Comparison of ENCODE assay signal across 31 cellular contexts in the genomic region with DNA sequence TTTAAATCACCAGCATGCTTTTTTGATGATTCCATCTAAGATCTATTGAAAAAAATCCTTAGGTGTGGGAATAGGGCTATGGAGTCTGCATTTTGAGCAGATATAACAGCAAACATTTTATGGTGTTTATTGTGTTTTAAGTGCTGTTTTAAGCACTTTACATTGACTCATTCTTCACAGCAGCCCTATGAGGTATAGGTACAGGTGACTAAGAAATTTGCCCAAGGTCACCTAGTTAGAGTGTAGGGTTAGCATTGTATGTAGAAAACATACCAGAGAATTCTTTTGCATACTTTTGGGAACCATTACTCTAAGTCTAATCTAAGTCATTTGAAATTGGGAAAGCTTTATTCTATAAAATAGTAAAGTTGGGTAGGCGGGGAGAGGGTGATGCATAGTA.
"Had no signal": no experiment of that assay in that cellular context is flagged by ENCODE, and none has a peak within 500 bp of the region (broad histone marks: within the 10 kb centered on the region; RNA-seq: fewer than 3 reads in every experiment).

No MANE protein-coding gene starts in this region.

- H3K4me3 Mint-ChIP-seq: activated CD4-positive, alpha-beta memory T cell treated with anti-CD3 and anti-CD28 coated beads for 36 hours; activated CD4-positive, alpha-beta T cell treated with anti-CD3 and anti-CD28 coated beads, Interleukin-2, amount 10 ng/mL, durations not matched to agents 7 days and 5 days; activated naive CD4-positive, alpha-beta T cell treated with anti-CD3 and anti-CD28 coated beads, Interleukin-2, amount 50 U/mL, for 24 hours; activated naive CD8-positive, alpha-beta T cell treated with anti-CD3 and anti-CD28 coated beads, Interleukin-2, amount 50 U/mL, for 24 hours; activated T-cell treated with anti-CD3 and anti-CD28 coated beads, Interleukin-2, amount 50 U/mL, for 72 hours; brain; T-helper 1 cell treated with Interleukin-12 subunit alpha and Interleukin-12 subunit beta and Interleukin-4 antibody, amounts not matched to agents 30 μg/mL and 1 μg/mL, for 36 hours; T-helper 2 cell treated with Interferon-gamma antibody and Interleukin-4, amounts not matched to agents 5 μg/mL and 100 μg/mL, for 36 hours had no signal

- H3K9me2 ChIP-seq: SK-N-SH had no signal

- H3K9ac ChIP-seq: SK-N-SH had no signal

- H3K4me3 ChIP-seq: MG63, Peyer's patch, SJSA1 had no signal

- H3K27me3 ChIP-seq: MG63, Peyer's patch, SJSA1 had no signal

- H3K4me1 ChIP-seq: Peyer's patch had no signal

- H3K27ac ChIP-seq: Peyer's patch, SJSA1 had no signal

- H3K4me2 ChIP-seq: SK-N-SH had no signal

- ATAC-seq: activated naive CD8-positive, alpha-beta T cell treated with anti-CD3 and anti-CD28 coated beads, Interleukin-2, amount 50 U/mL, for 24 hours had no signal

- H3K27me3 Mint-ChIP-seq: activated CD4-positive, alpha-beta memory T cell treated with anti-CD3 and anti-CD28 coated beads for 36 hours; activated CD4-positive, alpha-beta T cell treated with anti-CD3 and anti-CD28 coated beads, Interleukin-2, amount 10 ng/mL, durations not matched to agents 7 days and 5 days; activated naive CD4-positive, alpha-beta T cell treated with anti-CD3 and anti-CD28 coated beads, Interleukin-2, amount 50 U/mL, for 24 hours; activated naive CD8-positive, alpha-beta T cell treated with anti-CD3 and anti-CD28 coated beads, Interleukin-2, amount 50 U/mL, for 24 hours; brain had no signal

- H3K9me3 Mint-ChIP-seq: activated naive CD4-positive, alpha-beta T cell treated with anti-CD3 and anti-CD28 coated beads, Interleukin-2, amount 50 U/mL, for 24 hours had no signal

- H3K9me3 ChIP-seq: MG63, Peyer's patch, SJSA1, SK-N-SH had no signal

- H3K36me3 ChIP-seq: Peyer's patch had no signal

- H3K27ac Mint-ChIP-seq: activated CD4-positive, alpha-beta memory T cell treated with anti-CD3 and anti-CD28 coated beads for 36 hours; activated CD4-positive, alpha-beta T cell treated with anti-CD3 and anti-CD28 coated beads, Interleukin-2, amount 10 ng/mL, durations not matched to agents 7 days and 5 days; activated naive CD4-positive, alpha-beta T cell treated with anti-CD3 and anti-CD28 coated beads, Interleukin-2, amount 50 U/mL, for 24 hours; activated naive CD8-positive, alpha-beta T cell treated with anti-CD3 and anti-CD28 coated beads, Interleukin-2, amount 50 U/mL, for 24 hours; activated T-cell treated with anti-CD3 and anti-CD28 coated beads, Interleukin-2, amount 50 U/mL, for 72 hours; activated T-helper 2 cell treated with anti-CD3 and anti-CD28 coated beads, Interferon-gamma antibody, Interleukin-2, Interleukin-4, amounts not matched to agents 10 μg/mL and 5 μg/mL and 100 μg/mL, durations not matched to agents 14 hours and 24 hours and 36 hours; brain; T-helper 1 cell treated with Interleukin-12 subunit alpha and Interleukin-12 subunit beta and Interleukin-4 antibody, amounts not matched to agents 30 μg/mL and 1 μg/mL, for 36 hours; T-helper 2 cell treated with Interferon-gamma antibody and Interleukin-4, amounts not matched to agents 5 μg/mL and 100 μg/mL, for 36 hours had no signal

- DNase-seq: activated CD4-positive, alpha-beta memory T cell treated with anti-CD3 and anti-CD28 coated beads for 36 hours; activated CD4-positive, alpha-beta T cell treated with anti-CD3 and anti-CD28 coated beads, Interleukin-2, amount 10 ng/mL, durations not matched to agents 7 days and 5 days; activated CD8-positive, alpha-beta memory T cell treated with anti-CD3 and anti-CD28 coated beads, Interleukin-2, amount 50 U/mL, for 4 hours; activated gamma-delta T cell; activated naive CD4-positive, alpha-beta T cell treated with Interleukin-2 at 50 U/mL for 16 hours; activated naive CD8-positive, alpha-beta T cell treated with anti-CD3 and anti-CD28 coated beads, Interleukin-2, amount 50 U/mL, for 24 hours; activated T-cell treated with anti-CD3 and anti-CD28 coated beads for 4 hours; activated T-cell treated with anti-CD3 and anti-CD28 coated beads, Interleukin-2, amount 50 U/mL, for 72 hours; anterior cingulate cortex; central memory CD4-positive, alpha-beta T cell; Kasumi-1; MG63; NCI-H1048; NCI-H1105 treated with DMSO at 0.1 percent for 48 hours; NCI-H1436; NCI-H1694; NCI-H1930; NCI-H2081 treated with DMSO at 0.1 percent for 48 hours; NCI-H226; NCI-H446 treated with DMSO at 0.1 percent for 48 hours; NCI-H524; Peyer's patch; RPMI8226; SHP77 treated with DMSO at 0.1 percent for 48 hours had no signal
